Comparison of ENCODE assay signal across 21 cellular contexts in the genomic region with DNA sequence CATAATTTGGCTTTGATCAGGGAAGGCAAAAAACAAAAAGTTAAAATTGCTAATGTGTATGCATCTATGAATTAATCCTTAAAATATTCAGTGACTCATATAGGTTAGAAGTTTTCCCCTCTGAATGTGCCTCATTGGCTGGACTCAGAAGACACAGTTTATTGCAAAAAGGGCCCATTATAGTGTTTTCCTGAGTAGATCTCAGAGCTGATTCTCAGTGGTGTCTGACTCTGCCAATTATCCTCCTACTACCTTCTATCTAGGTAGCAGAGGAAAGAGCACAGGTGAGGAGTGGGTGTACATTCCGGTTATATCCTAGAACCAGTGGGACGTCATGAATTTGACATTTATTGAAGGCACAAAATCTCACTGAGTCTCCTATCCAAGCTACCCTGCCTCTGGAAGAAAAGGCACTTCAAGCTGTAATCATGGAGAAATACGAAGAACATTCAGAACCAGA.
DNase-seq lines count a peak whose midpoint lies in the region; ATAC-seq, FAIRE-seq and TF ChIP-seq lines count a peak whose summit lies in the region.
"Had no signal": no experiment of that assay in that cellular context is flagged by ENCODE, and none has a peak within 500 bp of the region (broad histone marks: within the 10 kb centered on the region; RNA-seq: fewer than 3 reads in every experiment).

No MANE protein-coding gene starts in this region.

- H3K9me3 Mint-ChIP-seq in stimulated activated naive B cell treated with anti-CD40 and anti-IgM and Interleukin-4, amounts not matched to agents 10 μg/mL and 1 μg/mL and 100 μg/mL, for 72 hours, result peaks cover 0 to 1% of the 10 kb centered on the region in 2 donors
- H3K9me3 Mint-ChIP-seq in activated naive CD4-positive, alpha-beta T cell treated with anti-CD3 and anti-CD28 coated beads for 36 hours, result no peaks in the 10 kb centered on the region

- H3K9me3 ChIP-seq in A549, result no peaks in the 10 kb centered on the region
- H3K9me3 ChIP-seq: lower lobe of right lung, Peyer's patch, testis had no signal

- no peaks in the 10 kb centered on the region for H3K4me1 Mint-ChIP-seq in stimulated activated naive B cell treated with anti-CD40 and anti-IgM and Interleukin-4, amounts not matched to agents 10 μg/mL and 1 μg/mL and 100 μg/mL, for 72 hours
- H3K4me1 Mint-ChIP-seq in activated naive CD4-positive, alpha-beta T cell treated with anti-CD3 and anti-CD28 coated beads for 36 hours (ENCODE audit: low read depth), result no peaks in the 10 kb centered on the region

- H3K27me3 ChIP-seq in brain microvascular endothelial cell (replicated peaks), result no peaks in the 10 kb centered on the region
- H3K27me3 ChIP-seq: Peyer's patch, testis had no signal

- ATAC-seq in A549, result no peak
- no peak for ATAC-seq in stimulated activated naive B cell treated with anti-CD40 and anti-IgM and Interleukin-4, amounts not matched to agents 10 μg/mL and 1 μg/mL and 100 μg/mL, for 72 hours (replicated peaks)
- ATAC-seq: lower lobe of right lung had no signal

- H3K4me3 ChIP-seq in A549 (no peak overlapping the region), brain microvascular endothelial cell (ENCODE audit: low read depth, low read length) (no peak overlapping the region)
- H3K4me3 ChIP-seq: lower lobe of right lung, Peyer's patch, skin epidermis, testis had no signal

- FAIRE-seq in A549 (lab: Jason Lieb, UNC) (peak; percentile 43), frontal cortex (lab: Jason Lieb, UNC) (no peak)

- no peak for DNase-seq in A549 (ENCODE audit: low read depth in 1 of 2, low spot score in 1 of 2)
- peak; percentile 34 for DNase-seq in HS-27A (ENCODE audit: low read depth)
- peak; percentile 27 for DNase-seq in brain microvascular endothelial cell
- peak; percentile 43 for DNase-seq in iris pigment epithelial cell (ENCODE audit: low read depth)
- DNase-seq in stimulated activated naive B cell treated with anti-CD40 and anti-IgM and Interleukin-4, amounts not matched to agents 10 μg/mL and 1 μg/mL and 100 μg/mL, for 72 hours, result no peak
- no peak for DNase-seq in GM20000 (ENCODE audit: low spot score)
- no peak for DNase-seq in activated naive CD4-positive, alpha-beta T cell treated with anti-CD3 and anti-CD28 coated beads for 36 hours
- no peak for DNase-seq in frontal cortex (ENCODE audit: low spot score in 2 of 2)
- DNase-seq: activated CD4-positive, alpha-beta T cell treated with anti-CD3 and anti-CD28 coated beads for 4 hours; activated effector memory CD4-positive, alpha-beta T cell treated with Interleukin-2 at 50 U/mL for 16 hours; amygdala; CD4-positive, CD25-positive, alpha-beta regulatory T cell; DMS153; lower lobe of right lung; NCI-H1436 treated with DMSO at 0.1 percent for 48 hours; NCI-H82; Peyer's patch; posterior cingulate gyrus; testis had no signal

- H3K4me1 ChIP-seq in A549, result peaks cover 6% of the 10 kb centered on the region; the same call in 2 of the 3 replicates
- H3K4me1 ChIP-seq: lower lobe of right lung, Peyer's patch, testis had no signal

- no peak for TF ChIP-seq CTCF in A549 (IDR thresholded peaks at IDR 0.05)
- TF ChIP-seq CTCF in brain microvascular endothelial cell (IDR thresholded peaks at IDR 0.05; ENCODE audit: low read depth, low read length, missing control alignments), result no peak
- no peak for TF ChIP-seq CTCF in GM20000 (IDR thresholded peaks at IDR 0.05; ENCODE audit: extremely low read depth, missing control alignments)

- H3K27ac ChIP-seq in A549, result no peak overlapping the region
- H3K27ac ChIP-seq in brain microvascular endothelial cell, result peak overlapping the region; percentile 60
- H3K27ac ChIP-seq: 22Rv1, lower lobe of right lung, Peyer's patch, skin epidermis, testis had no signal

- no peak overlapping the region for H3K4me3 Mint-ChIP-seq in stimulated activated naive B cell treated with anti-CD40 and anti-IgM and Interleukin-4, amounts not matched to agents 10 μg/mL and 1 μg/mL and 100 μg/mL, for 72 hours
- H3K4me3 Mint-ChIP-seq in activated naive CD4-positive, alpha-beta T cell treated with anti-CD3 and anti-CD28 coated beads for 36 hours, result no peak overlapping the region
- H3K4me3 Mint-ChIP-seq: CD4-positive, CD25-positive, alpha-beta regulatory T cell had no signal

- peak overlapping the region; percentile 13; the same call in 1 of the 3 replicates for H3K4me2 ChIP-seq in A549

- no peak for TF ChIP-seq POLR2A in A549 (IDR thresholded peaks at IDR 0.05; ENCODE audit: low read length)

- CTCF ChIA-PET in A549 (lab: Yijun Ruan, JAX), result interaction anchor here (0.7 to 1.2 kb wide), 3 partner anchors 13 to 336 kb away, joined by 3 to 4 read pairs (median 3); no protein-coding TSS in a partner anchor
- CTCF ChIA-PET in activated naive CD4-positive, alpha-beta T cell treated with anti-CD3 and anti-CD28 coated beads for 36 hours (lab: Charles Lee), result no interaction called here

- H3K27ac Mint-ChIP-seq in stimulated activated naive B cell treated with anti-CD40 and anti-IgM and Interleukin-4, amounts not matched to agents 10 μg/mL and 1 μg/mL and 100 μg/mL, for 72 hours, result no peak overlapping the region
- H3K27ac Mint-ChIP-seq in activated naive CD4-positive, alpha-beta T cell treated with anti-CD3 and anti-CD28 coated beads for 36 hours, result no peak overlapping the region
- H3K27ac Mint-ChIP-seq: CD4-positive, CD25-positive, alpha-beta regulatory T cell had no signal

- no peak for TF ChIP-seq RAD21 in A549 (conservative IDR thresholded peaks at IDR 0.05 in 1 of 2, IDR thresholded peaks at IDR 0.05 in 1 of 2)

- intact Hi-C loops in activated naive CD4-positive, alpha-beta T cell treated with anti-CD3 and anti-CD28 coated beads for 36 hours (cut with micrococcal nuclease), result no loop called here

- TF ChIP-seq EP300 in A549 (IDR thresholded peaks at IDR 0.05), result no peak

- H3K36me3 Mint-ChIP-seq in stimulated activated naive B cell treated with anti-CD40 and anti-IgM and Interleukin-4, amounts not matched to agents 10 μg/mL and 1 μg/mL and 100 μg/mL, for 72 hours, result no peaks in the 10 kb centered on the region
- H3K36me3 Mint-ChIP-seq in activated naive CD4-positive, alpha-beta T cell treated with anti-CD3 and anti-CD28 coated beads for 36 hours (ENCODE audit: low read depth), result no peaks in the 10 kb centered on the region
- H3K36me3 Mint-ChIP-seq: CD4-positive, CD25-positive, alpha-beta regulatory T cell had no signal

- POLR2A ChIA-PET in A549 (lab: Yijun Ruan, JAX), result no interaction called here

- in situ Hi-C loops in brain microvascular endothelial cell (cut with HindIII; ENCODE audit: low pct_ligation_motif_present, low sequenced_read_pairs), result no loop called here

- H3K27me3 Mint-ChIP-seq in stimulated activated naive B cell treated with anti-CD40 and anti-IgM and Interleukin-4, amounts not matched to agents 10 μg/mL and 1 μg/mL and 100 μg/mL, for 72 hours, result no peaks in the 10 kb centered on the region
- H3K27me3 Mint-ChIP-seq in activated naive CD4-positive, alpha-beta T cell treated with anti-CD3 and anti-CD28 coated beads for 36 hours (ENCODE audit: low read depth), result no peaks in the 10 kb centered on the region
- H3K27me3 Mint-ChIP-seq: CD4-positive, CD25-positive, alpha-beta regulatory T cell had no signal

- 81% methylated on average over 3 of the region's 3 CpGs for WGBS in A549 (ENCODE audit: missing lambda C conversion rate)

- H3K36me3 ChIP-seq in brain microvascular endothelial cell (replicated peaks), result no peaks in the 10 kb centered on the region
- H3K36me3 ChIP-seq: lower lobe of right lung, Peyer's patch had no signal

TF ChIP-seq in A549, 52 proteins besides CTCF, POLR2A, EP300 and RAD21:
- TF ChIP-seq RFX5 (IDR thresholded peaks at IDR 0.05) (no peak), SREBF2 (IDR thresholded peaks at IDR 0.05) (no peak), TP53 (CRISPR knock-in tag; IDR thresholded peaks at IDR 0.05) (no peak), JUN (IDR thresholded peaks at IDR 0.05) (no peak), SMC3 (IDR thresholded peaks at IDR 0.05) (no peak), FOSL2 (IDR thresholded peaks at IDR 0.05) (no peak), FOSL2 (CRISPR knock-in tag; IDR thresholded peaks at IDR 0.05) (no peak), HEYL (CRISPR knock-in tag; IDR thresholded peaks at IDR 0.05) (no peak), MAFK (IDR thresholded peaks at IDR 0.05; ENCODE audit: partially characterized antibody) (no peak), NR3C1 (IDR thresholded peaks at IDR 0.05) (no peak), JUNB (IDR thresholded peaks at IDR 0.05) (no peak), RARB (CRISPR knock-in tag; IDR thresholded peaks at IDR 0.05) (no peak), FOXS1 (CRISPR knock-in tag; IDR thresholded peaks at IDR 0.05) (no peak), ZSCAN20 (CRISPR knock-in tag; IDR thresholded peaks at IDR 0.05) (no peak), FOSB (CRISPR knock-in tag; IDR thresholded peaks at IDR 0.05) (no peak), MYC (IDR thresholded peaks at IDR 0.05; ENCODE audit: borderline replicate concordance, low read length) (no peak), CEBPB (IDR thresholded peaks at IDR 0.05) (no peak), PHF8 (IDR thresholded peaks at IDR 0.05; ENCODE audit: borderline replicate concordance, low read depth) (no peak)
- TF ChIP-seq, protein P1, sequence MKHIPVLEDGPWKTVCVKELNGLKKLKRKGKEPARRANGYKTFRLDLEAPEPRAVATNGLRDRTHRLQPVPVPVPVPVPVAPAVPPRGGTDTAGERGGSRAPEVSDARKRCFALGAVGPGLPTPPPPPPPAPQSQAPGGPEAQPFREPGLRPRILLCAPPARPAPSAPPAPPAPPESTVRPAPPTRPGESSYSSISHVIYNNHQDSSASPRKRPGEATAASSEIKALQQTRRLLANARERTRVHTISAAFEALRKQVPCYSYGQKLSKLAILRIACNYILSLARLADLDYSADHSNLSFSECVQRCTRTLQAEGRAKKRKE (CRISPR knock-in tag; IDR thresholded peaks at IDR 0.05; ENCODE audit: low read depth), result no peak
- TF ChIP-seq, protein P2, sequence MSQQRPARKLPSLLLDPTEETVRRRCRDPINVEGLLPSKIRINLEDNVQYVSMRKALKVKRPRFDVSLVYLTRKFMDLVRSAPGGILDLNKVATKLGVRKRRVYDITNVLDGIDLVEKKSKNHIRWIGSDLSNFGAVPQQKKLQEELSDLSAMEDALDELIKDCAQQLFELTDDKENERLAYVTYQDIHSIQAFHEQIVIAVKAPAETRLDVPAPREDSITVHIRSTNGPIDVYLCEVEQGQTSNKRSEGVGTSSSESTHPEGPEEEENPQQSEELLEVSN (IDR thresholded peaks at IDR 0.05; ENCODE audit: borderline replicate concordance, low read depth), result no peak
- TF ChIP-seq, protein P3, sequence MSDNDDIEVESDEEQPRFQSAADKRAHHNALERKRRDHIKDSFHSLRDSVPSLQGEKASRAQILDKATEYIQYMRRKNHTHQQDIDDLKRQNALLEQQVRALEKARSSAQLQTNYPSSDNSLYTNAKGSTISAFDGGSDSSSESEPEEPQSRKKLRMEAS (IDR thresholded peaks at IDR 0.05), result no peak

Comparison
In these comparisons a context has a peak if more than half of its experiments do, and no peak if none do; other contexts are left out.
1. DNase-seq: peak in HS-27A (single experiment), brain microvascular endothelial cell (single experiment) and iris pigment epithelial cell (single experiment); none in A549 (0 of 2), stimulated activated naive B cell treated with anti-CD40 and anti-IgM and Interleukin-4, amounts not matched to agents 10 μg/mL and 1 μg/mL and 100 μg/mL, for 72 hours (single experiment), GM20000 (single experiment), activated naive CD4-positive, alpha-beta T cell treated with anti-CD3 and anti-CD28 coated beads for 36 hours (single experiment) and frontal cortex (0 of 2).